ENCODE assay signal across 8 cellular contexts in the genomic region with DNA sequence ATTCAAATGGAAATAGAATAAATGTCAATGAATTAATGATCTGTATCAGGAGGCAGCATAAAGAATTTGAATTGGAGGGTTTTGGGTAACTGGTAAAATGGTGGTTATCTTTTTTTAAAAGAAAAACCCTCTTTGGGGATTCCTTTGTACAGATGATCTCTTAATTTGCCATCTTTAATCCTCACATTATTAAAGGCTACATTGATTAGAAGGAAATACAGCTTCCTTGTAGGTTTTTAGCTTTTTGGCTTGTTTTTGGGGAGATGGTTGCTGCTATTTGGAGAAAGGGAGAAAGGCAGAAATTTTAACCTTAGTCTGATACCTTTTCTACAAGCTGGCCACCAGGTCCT. TPM values are rescaled to one million over a fixed set of nuclear protein-coding genes. Genes with fewer than 3 reads are reported as not detected.
A peak's percentile ranks its signal among the peaks of the same experiment; 100 is the strongest.
DNase-seq lines count a peak whose midpoint lies in the region; ATAC-seq and TF ChIP-seq lines count a peak whose summit lies in the region.

No MANE protein-coding gene starts in this region.

- H3K27me3 Mint-ChIP-seq in activated T-cell treated with anti-CD3 and anti-CD28 coated beads, Interleukin-2, amount 50 U/mL, for 4 hours (ENCODE audit: low read depth) = no peaks in the 10 kb centered on the region

- no peaks in the 10 kb centered on the region for H3K9me3 ChIP-seq in ascending aorta
- no peaks in the 10 kb centered on the region for H3K9me3 ChIP-seq in lung (ENCODE audit: control insufficient read depth in 2 of 2, insufficient read depth in 1 of 2, low read length in 1 of 2)
- H3K9me3 ChIP-seq in tibial nerve = no peaks in the 10 kb centered on the region

- H3K4me1 ChIP-seq in ascending aorta (peaks cover 0 to 21% of the 10 kb centered on the region in 2 donors), lung (ENCODE audit: control insufficient read depth in 2 of 2, insufficient read depth in 2 of 2, low read length in 2 of 2) (peaks cover 2 to 12% of the 10 kb centered on the region in 2 donors), tibial nerve (peaks cover 0 to 39% (median 34%) of the 10 kb centered on the region in 4 donors)

- no peak for TF ChIP-seq POLR2A in tibial nerve (IDR thresholded peaks at IDR 0.05)

- TF ChIP-seq EP300 in tibial nerve (IDR thresholded peaks at IDR 0.05) = no peak

- H3K36me3 ChIP-seq in ascending aorta = no peaks in the 10 kb centered on the region
- H3K36me3 ChIP-seq in lung (ENCODE audit: control insufficient read depth in 2 of 2, insufficient read depth in 2 of 2, low read length in 2 of 2) = no peaks in the 10 kb centered on the region
- H3K36me3 ChIP-seq in tibial nerve = no peaks in the 10 kb centered on the region

- TF ChIP-seq CTCF in ascending aorta (IDR thresholded peaks at IDR 0.05) = no peak
- no peak for TF ChIP-seq CTCF in lung (IDR thresholded peaks at IDR 0.05; ENCODE audit: control extremely low read depth, extremely low read depth)
- no peak for TF ChIP-seq CTCF in tibial nerve (IDR thresholded peaks at IDR 0.05)

- no peaks in the 10 kb centered on the region for H3K36me3 Mint-ChIP-seq in activated T-cell treated with anti-CD3 and anti-CD28 coated beads, Interleukin-2, amount 50 U/mL, for 4 hours (ENCODE audit: insufficient read depth)

- intact Hi-C loops in ascending aorta (cut with DNase I) = loop anchor here (2.0 to 5.0 kb wide), 4 partner anchors 33 to 302 kb away; a partner anchor contains a TSS
- intact Hi-C loops in sciatic nerve (cut with DNase I) = loop anchor here (5.0 kb wide), 1 partner anchor 688 kb away; no protein-coding TSS in a partner anchor

- peak overlapping the region; percentile 95 for H3K4me3 Mint-ChIP-seq in activated T-cell treated with anti-CD3 and anti-CD28 coated beads, Interleukin-2, amount 50 U/mL, for 4 hours

- H3K27me3 ChIP-seq in ascending aorta (no peaks in the 10 kb centered on the region), lung (ENCODE audit: control insufficient read depth, insufficient read depth) (no peaks in the 10 kb centered on the region), tibial nerve (no peaks in the 10 kb centered on the region)

- peaks cover 61% of the 10 kb centered on the region for H3K4me1 Mint-ChIP-seq in activated T-cell treated with anti-CD3 and anti-CD28 coated beads, Interleukin-2, amount 50 U/mL, for 4 hours (ENCODE audit: low read depth)

- no peak for DNase-seq in activated T-cell treated with anti-CD3 and anti-CD28 coated beads, Interleukin-2, amount 50 U/mL, for 4 hours
- DNase-seq in activated T-cell treated with anti-CD3 and anti-CD28 coated beads for 4 hours = no peak
- no peak for DNase-seq in ascending aorta (ENCODE audit: low spot score in 2 of 2)
- no peak for DNase-seq in lung (ENCODE audit: low spot score)
- DNase-seq in tibial nerve (ENCODE audit: low spot score in 2 of 2) = no peak
- DNase-seq in NCI-H526 treated with DMSO at 0.1 percent for 48 hours (lab: John Stamatoyannopoulos, UW) = no peak
- DNase-seq in NCI-H1048 (lab: John Stamatoyannopoulos, UW) = no peak
- DNase-seq in sciatic nerve (ENCODE audit: low spot score) = no peak

- no peak for ATAC-seq in activated T-cell treated with anti-CD3 and anti-CD28 coated beads, Interleukin-2, amount 50 U/mL, for 4 hours
- ATAC-seq in lung (ENCODE audit: insufficient read depth, low FRiP score) (no peak), sciatic nerve (no peak)

- H3K27ac ChIP-seq in ascending aorta = peak overlapping the region; percentile 76 to 82
- peak overlapping the region; percentile 76 to 93 for H3K27ac ChIP-seq in lung (ENCODE audit: low read depth in 1 of 2, low read length in 1 of 2)
- peak overlapping the region; percentile 83 to 96 (median 91) for H3K27ac ChIP-seq in tibial nerve

- H3K4me3 ChIP-seq in ascending aorta (peak overlapping the region; percentile 79 to 82), lung (no peak overlapping the region), tibial nerve (peak overlapping the region; percentile 70 to 90 (median 81))

- no peaks in the 10 kb centered on the region for H3K9me3 Mint-ChIP-seq in activated T-cell treated with anti-CD3 and anti-CD28 coated beads, Interleukin-2, amount 50 U/mL, for 4 hours

RNA-seq across cellular contexts. Expression of a gene that starts 0.6 kb away (rescaled TPM):
- 10 to 100 TPM; 38.3 to 41.7 (median 38.4) TPM for total RNA-seq in activated T-cell treated with anti-CD3 and anti-CD28 coated beads, Interleukin-2, amount 50 U/mL, for 4 hours
- 22.4 TPM for total RNA-seq in ascending aorta
- total RNA-seq in lung = 10 to 100 TPM; 26.3 to 57.8 TPM
- 10 to 100 TPM; 12.5 to 13.3 TPM for polyA plus RNA-seq in lung
- 10 to 100 TPM; 18.9 to 33.3 (median 29.4) TPM for total RNA-seq in tibial nerve
- total RNA-seq in sciatic nerve = 51.8 TPM
